1 cellular context compared by ENCODE assay signal in genomic region chr15:77629070-77630030, GRCh38.
TF ChIP-seq lines count a peak whose summit lies in the region.

No MANE protein-coding gene starts in this region.

TF ChIP-seq in K562, 482 proteins besides CTCF, POLR2A, EP300 and RAD21 (continued from another document):
- TF ChIP-seq E2F1 (CRISPR knock-in tag; IDR thresholded peaks at IDR 0.05): no peak
- no peak for TF ChIP-seq SETDB1 (IDR thresholded peaks at IDR 0.05; ENCODE audit: low read length)
- TF ChIP-seq HNRNPL (IDR thresholded peaks at IDR 0.05; ENCODE audit: low read depth, low read length): no peak
- no peak for TF ChIP-seq ZNF431 (CRISPR knock-in tag; IDR thresholded peaks at IDR 0.05)
- TF ChIP-seq KDM5B (IDR thresholded peaks at IDR 0.05; ENCODE audit: insufficient replicate concordance, low read depth, low read length): peak; percentile 41
- TF ChIP-seq YBX1 (IDR thresholded peaks at IDR 0.05): no peak
- TF ChIP-seq ZNF24 (IDR thresholded peaks at IDR 0.05): peak; percentile 95
- TF ChIP-seq ZHX1 (conservative IDR thresholded peaks at IDR 0.05; ENCODE audit: low read length): no peak
- no peak for TF ChIP-seq WHSC1 (IDR thresholded peaks at IDR 0.05; ENCODE audit: low read length)
- no peak for TF ChIP-seq TRIM25 (IDR thresholded peaks at IDR 0.05; ENCODE audit: borderline replicate concordance)
- no peak for TF ChIP-seq ZNF318 (IDR thresholded peaks at IDR 0.05; ENCODE audit: borderline replicate concordance in 1 of 2, low read depth in 1 of 2)
- TF ChIP-seq SREBF1 (IDR thresholded peaks at IDR 0.05; ENCODE audit: borderline replicate concordance, low read depth, low read length): no peak
- TF ChIP-seq PHF8 (IDR thresholded peaks at IDR 0.05; ENCODE audit: borderline replicate concordance, low read length): peak; percentile 19; the same call in 1 of the 2 replicates
- no peak for TF ChIP-seq RFX5 (IDR thresholded peaks at IDR 0.05; ENCODE audit: low read depth, low read length)
- TF ChIP-seq RREB1 (CRISPR knock-in tag; IDR thresholded peaks at IDR 0.05): no peak
- no peak for TF ChIP-seq RCOR1 (IDR thresholded peaks at IDR 0.05; ENCODE audit: borderline replicate concordance in 1 of 2, low read depth in 2 of 2, low read length in 2 of 2)
- TF ChIP-seq MEIS2 (IDR thresholded peaks at IDR 0.05; ENCODE audit: partially characterized antibody): no peak
